Comparison of ENCODE assay signal across 29 cellular contexts in genomic region chr18:79707239-79707638, GRCh38.
"Had no signal": no experiment of that assay in that cellular context is flagged by ENCODE, and none has a peak within 500 bp of the region (broad histone marks: within the 10 kb centered on the region; RNA-seq: fewer than 3 reads in every experiment).

No MANE protein-coding gene starts in this region.

- DNase-seq: hypothalamus; immature natural killer cell; kidney; lower lobe of right lung; mammary epithelial cell; mesendoderm; naive B cell; natural killer cell; ovary; right lobe of liver; stimulated activated CD4-positive, alpha-beta T cell treated with anti-CD3 and anti-CD28 coated beads, Interleukin-1b, Interleukin-23, amount 100 ng/mL, for 48 hours; stimulated activated CD4-positive, alpha-beta T cell treated with anti-CD3 and anti-CD28 coated beads, Interleukin-2, amount 100 ng/mL, for 48 hours; stimulated activated CD4-positive, alpha-beta T cell treated with anti-CD3 and anti-CD28 coated beads, Interleukin-4, amount 100 ng/mL, for 4 hours; stimulated activated CD8-positive, alpha-beta memory T cell treated with anti-CD3 and anti-CD28 coated beads, Interleukin-4, amount 100 ng/mL, for 48 hours; stimulated activated naive CD4-positive, alpha-beta T cell; tibial artery; trophoblast cell; upper lobe of right lung had no signal

- H3K9me3 Mint-ChIP-seq: immature natural killer cell; mesothelial cell of epicardium; naive B cell; natural killer cell; stimulated activated naive CD8-positive, alpha-beta T cell treated with anti-CD3 and anti-CD28 coated beads, Interleukin-15, Interleukin-2, amounts not matched to agents 100 ng/mL and 50 ng/mL, for 24 hours had no signal

- H3K9me3 ChIP-seq: left lung, lower lobe of right lung, ovary, right atrium auricular region, right lobe of liver, suprapubic skin, thoracic aorta, tibial artery, upper lobe of right lung had no signal

- H3K4me3 Mint-ChIP-seq: immature natural killer cell; mesothelial cell of epicardium; naive B cell; natural killer cell; stimulated activated naive CD8-positive, alpha-beta T cell treated with anti-CD3 and anti-CD28 coated beads, Interleukin-15, Interleukin-2, amounts not matched to agents 100 ng/mL and 50 ng/mL, for 24 hours had no signal

- H3K27ac Mint-ChIP-seq: mesothelial cell of epicardium; naive B cell; natural killer cell; progenitor cell of endocrine pancreas; stimulated activated naive CD8-positive, alpha-beta T cell treated with anti-CD3 and anti-CD28 coated beads, Interleukin-15, Interleukin-2, amounts not matched to agents 100 ng/mL and 50 ng/mL, for 24 hours had no signal

- H3K36me3 Mint-ChIP-seq: natural killer cell had no signal

- FAIRE-seq: islet of Langerhans, kidney, urothelium cell line had no signal

- H3K4me1 ChIP-seq: left lung, lower lobe of right lung, right atrium auricular region, right lobe of liver, suprapubic skin, tibial artery, upper lobe of right lung had no signal

- H3K4me1 Mint-ChIP-seq: mesothelial cell of epicardium had no signal

- H3K4me2 ChIP-seq: smooth muscle cell had no signal

- H3K36me3 ChIP-seq: ovary had no signal

- H3K27ac ChIP-seq: left lung, lower lobe of right lung, ovary, right atrium auricular region, right lobe of liver, suprapubic skin, thoracic aorta, tibial artery, upper lobe of right lung had no signal

- H3K4me3 ChIP-seq: left lung, lower lobe of right lung, ovary, right atrium auricular region, right lobe of liver, smooth muscle cell, suprapubic skin, thoracic aorta, tibial artery, upper lobe of right lung had no signal

- ATAC-seq: left colon, left lung, lower lobe of right lung, natural killer cell, right lobe of liver, upper lobe of right lung had no signal

- H3K27me3 Mint-ChIP-seq: naive B cell; progenitor cell of endocrine pancreas; stimulated activated naive CD8-positive, alpha-beta T cell treated with anti-CD3 and anti-CD28 coated beads, Interleukin-15, Interleukin-2, amounts not matched to agents 100 ng/mL and 50 ng/mL, for 24 hours had no signal

- H3K27me3 ChIP-seq: left lung, ovary, right atrium auricular region, right lobe of liver, suprapubic skin, tibial artery, upper lobe of right lung had no signal
